In the genomic region with DNA sequence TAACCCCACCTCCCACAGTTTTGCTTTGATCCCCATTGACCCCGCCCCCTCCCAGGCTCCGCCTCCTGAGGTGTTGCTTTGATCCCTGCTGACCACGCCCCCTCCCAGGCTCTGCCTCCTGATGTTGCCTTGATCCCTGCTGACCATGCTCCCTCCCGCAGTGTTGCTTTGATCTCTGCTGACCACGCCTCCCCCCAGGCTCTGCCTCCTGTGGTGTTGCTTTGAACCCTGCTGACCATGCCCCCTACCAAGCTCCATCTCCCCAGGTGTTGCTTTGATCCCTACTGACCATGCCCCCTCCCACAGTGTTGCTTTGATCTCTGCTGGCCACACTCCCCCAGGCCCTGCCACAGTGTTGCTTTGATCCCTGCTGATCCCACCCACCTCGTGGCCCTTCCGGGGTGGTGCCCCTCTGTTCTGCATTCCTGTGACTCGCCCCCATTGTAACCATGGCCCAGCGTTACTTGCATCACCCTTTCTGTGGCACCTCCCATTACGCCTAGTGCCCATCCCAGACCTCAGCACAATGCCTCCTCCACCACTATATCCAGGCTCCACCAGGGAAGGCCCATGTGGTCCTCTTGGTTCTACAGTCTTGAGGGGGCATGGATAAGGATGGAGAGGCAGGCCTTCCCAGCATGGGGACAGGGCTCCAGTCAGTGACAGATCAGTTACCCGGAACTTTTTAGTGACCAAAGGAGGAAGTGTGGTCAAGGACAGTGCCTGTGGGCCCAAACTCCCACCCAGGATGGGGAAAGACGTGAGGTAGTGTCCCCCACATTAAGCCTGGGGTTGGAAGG, we compare ENCODE assay signal across 13 cellular contexts.
DNase-seq lines count a peak whose midpoint lies in the region; ATAC-seq and TF ChIP-seq lines count a peak whose summit lies in the region.
"Had no signal": no experiment of that assay in that cellular context is flagged by ENCODE, and none has a peak within 500 bp of the region (broad histone marks: within the 10 kb centered on the region; RNA-seq: fewer than 3 reads in every experiment).

No MANE protein-coding gene starts in this region.

- no peak overlapping the region for H3K27ac Mint-ChIP-seq in type B pancreatic cell
- H3K27ac Mint-ChIP-seq: stimulated activated memory B cell treated with anti-CD40 and anti-IgM and Interleukin-4, amounts not matched to agents 10 μg/mL and 1 μg/mL and 100 μg/mL, for 72 hours had no signal

- peaks cover 42% of the 10 kb centered on the region for H3K27me3 Mint-ChIP-seq in activated T-cell treated with anti-CD3 and anti-CD28 coated beads, Interleukin-2, amount 50 U/mL, for 4 hours (ENCODE audit: low read depth)
- H3K27me3 Mint-ChIP-seq in type B pancreatic cell: peaks cover 34% of the 10 kb centered on the region

- no peaks in the 10 kb centered on the region for H3K9me3 Mint-ChIP-seq in activated T-cell treated with anti-CD3 and anti-CD28 coated beads, Interleukin-2, amount 50 U/mL, for 4 hours
- H3K9me3 Mint-ChIP-seq in type B pancreatic cell: no peaks in the 10 kb centered on the region

- DNase-seq in activated T-cell treated with anti-CD3 and anti-CD28 coated beads, Interleukin-2, amount 50 U/mL, for 48 hours: peak; percentile 31 to 40
- no peak for DNase-seq in activated T-cell treated with anti-CD3 and anti-CD28 coated beads, Interleukin-2, amount 50 U/mL, for 4 hours
- DNase-seq in ELF-1 (ENCODE audit: low read depth, low spot score) (peak; percentile 95), SK-MEL-5 (ENCODE audit: low read depth, low spot score) (peak; percentile 37), left kidney (ENCODE audit: low read depth, low spot score) (peak; percentile 51), type B pancreatic cell (ENCODE audit: extremely low spot score, unreplicated experiment) (no peak), SIG-M5 (lab: John Stamatoyannopoulos, UW) (no peak)
- DNase-seq: brain microvascular endothelial cell, gastrocnemius medialis, HCEC 1CT, NCI-H1092 treated with DMSO at 0.1 percent for 48 hours had no signal

- H3K36me3 Mint-ChIP-seq in activated T-cell treated with anti-CD3 and anti-CD28 coated beads, Interleukin-2, amount 50 U/mL, for 4 hours (ENCODE audit: insufficient read depth): no peaks in the 10 kb centered on the region
- H3K36me3 Mint-ChIP-seq in type B pancreatic cell: no peaks in the 10 kb centered on the region
- H3K36me3 Mint-ChIP-seq: stimulated activated memory B cell treated with anti-CD40 and anti-IgM and Interleukin-4, amounts not matched to agents 10 μg/mL and 1 μg/mL and 100 μg/mL, for 72 hours had no signal

- no peaks in the 10 kb centered on the region for H3K4me1 Mint-ChIP-seq in activated T-cell treated with anti-CD3 and anti-CD28 coated beads, Interleukin-2, amount 50 U/mL, for 4 hours (ENCODE audit: low read depth)
- no peaks in the 10 kb centered on the region for H3K4me1 Mint-ChIP-seq in type B pancreatic cell (ENCODE audit: unreplicated experiment)
- H3K4me1 Mint-ChIP-seq: stimulated activated memory B cell treated with anti-CD40 and anti-IgM and Interleukin-4, amounts not matched to agents 10 μg/mL and 1 μg/mL and 100 μg/mL, for 72 hours had no signal

- no peak for ATAC-seq in activated T-cell treated with anti-CD3 and anti-CD28 coated beads, Interleukin-2, amount 50 U/mL, for 4 hours
- no peak for ATAC-seq in HG03159 (IDR thresholded peaks at IDR 0.05; ENCODE audit: unreplicated experiment)
- ATAC-seq: gastrocnemius medialis; stimulated activated memory B cell treated with anti-CD40 and anti-IgM and Interleukin-4, amounts not matched to agents 10 μg/mL and 1 μg/mL and 100 μg/mL, for 72 hours had no signal

- TF ChIP-seq CTCF in type B pancreatic cell (conservative IDR thresholded peaks at IDR 0.05): no peak

- H3K4me3 Mint-ChIP-seq in activated T-cell treated with anti-CD3 and anti-CD28 coated beads, Interleukin-2, amount 50 U/mL, for 4 hours: no peak overlapping the region
- H3K4me3 Mint-ChIP-seq in type B pancreatic cell: no peak overlapping the region
- H3K4me3 Mint-ChIP-seq: stimulated activated memory B cell treated with anti-CD40 and anti-IgM and Interleukin-4, amounts not matched to agents 10 μg/mL and 1 μg/mL and 100 μg/mL, for 72 hours had no signal

- in situ Hi-C loops in SK-MEL-5 (cut with HindIII; ENCODE audit: low pct_unique_long_range_greater_than_20kb, low sequenced_read_pairs): no loop called here

Comparison
In these comparisons a context has a peak if more than half of its experiments do, and no peak if none do; other contexts are left out.
1. DNase-seq: peak in activated T-cell treated with anti-CD3 and anti-CD28 coated beads, Interleukin-2, amount 50 U/mL, for 48 hours (2 of 2), ELF-1 (single experiment), SK-MEL-5 (single experiment) and left kidney (single experiment); none in activated T-cell treated with anti-CD3 and anti-CD28 coated beads, Interleukin-2, amount 50 U/mL, for 4 hours (single experiment), type B pancreatic cell (single experiment) and SIG-M5 (single experiment).